ENCODE assay signal across 2 cellular contexts in genomic region chr7:26172048-26172447, GRCh38.
TF ChIP-seq lines count a peak whose summit lies in the region.

No MANE protein-coding gene starts in this region.

TF ChIP-seq in A549, 52 proteins besides CTCF, POLR2A, EP300 and RAD21:
- TF ChIP-seq RARB (CRISPR knock-in tag; IDR thresholded peaks at IDR 0.05) (no peak), MAFK (IDR thresholded peaks at IDR 0.05; ENCODE audit: partially characterized antibody) (peak; percentile 78)

TF ChIP-seq in K562, 482 proteins besides CTCF, POLR2A, EP300 and RAD21:
- TF ChIP-seq ZNF445 (CRISPR knock-in tag; IDR thresholded peaks at IDR 0.05; ENCODE audit: low read depth) = no peak
- TF ChIP-seq DNMT1 (IDR thresholded peaks at IDR 0.05) = no peak
- TF ChIP-seq FOXP1 (CRISPR knock-in tag; IDR thresholded peaks at IDR 0.05) = no peak
- no peak for TF ChIP-seq SAFB2 (IDR thresholded peaks at IDR 0.05; ENCODE audit: borderline replicate concordance, low read depth, low read length, severe bottlenecking)
- peak; percentile 40; the same call in 1 of the 2 replicates for TF ChIP-seq MAFG (tag; conservative IDR thresholded peaks at IDR 0.05)
- peak; percentile 69; the same call in 1 of the 2 replicates for TF ChIP-seq ZNF316 (IDR thresholded peaks at IDR 0.05)
- TF ChIP-seq MAFF (IDR thresholded peaks at IDR 0.05; ENCODE audit: low read length) = peak; percentile 60
- TF ChIP-seq C11orf30 (IDR thresholded peaks at IDR 0.05; ENCODE audit: low read depth) = peak; percentile 61; the same call in 1 of the 2 replicates
- no peak for TF ChIP-seq SRSF9 (IDR thresholded peaks at IDR 0.05; ENCODE audit: borderline replicate concordance, low read depth, low read length)
- no peak for TF ChIP-seq STAT6 (CRISPR knock-in tag; IDR thresholded peaks at IDR 0.05)
- TF ChIP-seq, protein P1, sequence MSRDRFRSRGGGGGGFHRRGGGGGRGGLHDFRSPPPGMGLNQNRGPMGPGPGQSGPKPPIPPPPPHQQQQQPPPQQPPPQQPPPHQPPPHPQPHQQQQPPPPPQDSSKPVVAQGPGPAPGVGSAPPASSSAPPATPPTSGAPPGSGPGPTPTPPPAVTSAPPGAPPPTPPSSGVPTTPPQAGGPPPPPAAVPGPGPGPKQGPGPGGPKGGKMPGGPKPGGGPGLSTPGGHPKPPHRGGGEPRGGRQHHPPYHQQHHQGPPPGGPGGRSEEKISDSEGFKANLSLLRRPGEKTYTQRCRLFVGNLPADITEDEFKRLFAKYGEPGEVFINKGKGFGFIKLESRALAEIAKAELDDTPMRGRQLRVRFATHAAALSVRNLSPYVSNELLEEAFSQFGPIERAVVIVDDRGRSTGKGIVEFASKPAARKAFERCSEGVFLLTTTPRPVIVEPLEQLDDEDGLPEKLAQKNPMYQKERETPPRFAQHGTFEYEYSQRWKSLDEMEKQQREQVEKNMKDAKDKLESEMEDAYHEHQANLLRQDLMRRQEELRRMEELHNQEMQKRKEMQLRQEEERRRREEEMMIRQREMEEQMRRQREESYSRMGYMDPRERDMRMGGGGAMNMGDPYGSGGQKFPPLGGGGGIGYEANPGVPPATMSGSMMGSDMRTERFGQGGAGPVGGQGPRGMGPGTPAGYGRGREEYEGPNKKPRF (IDR thresholded peaks at IDR 0.05; ENCODE audit: low read depth, low read length) = no peak
- TF ChIP-seq MAFK (IDR thresholded peaks at IDR 0.05; ENCODE audit: low read length) = peak; percentile 46; the same call in 1 of the 2 replicates
- no peak for TF ChIP-seq GTF2E2 (tag; IDR thresholded peaks at IDR 0.05)
- TF ChIP-seq ILF3 (IDR thresholded peaks at IDR 0.05; ENCODE audit: borderline replicate concordance) = no peak
- TF ChIP-seq, protein P2, sequence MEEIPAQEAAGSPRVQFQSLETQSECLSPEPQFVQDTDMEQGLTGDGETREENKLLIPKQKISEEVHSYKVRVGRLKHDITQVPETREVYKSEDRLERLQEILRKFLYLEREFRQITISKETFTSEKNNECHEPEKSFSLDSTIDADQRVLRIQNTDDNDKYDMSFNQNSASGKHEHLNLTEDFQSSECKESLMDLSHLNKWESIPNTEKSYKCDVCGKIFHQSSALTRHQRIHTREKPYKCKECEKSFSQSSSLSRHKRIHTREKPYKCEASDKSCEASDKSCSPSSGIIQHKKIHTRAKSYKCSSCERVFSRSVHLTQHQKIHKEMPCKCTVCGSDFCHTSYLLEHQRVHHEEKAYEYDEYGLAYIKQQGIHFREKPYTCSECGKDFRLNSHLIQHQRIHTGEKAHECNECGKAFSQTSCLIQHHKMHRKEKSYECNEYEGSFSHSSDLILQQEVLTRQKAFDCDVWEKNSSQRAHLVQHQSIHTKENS (CRISPR knock-in tag; IDR thresholded peaks at IDR 0.05) = no peak
TF ChIP-seq in K562: peak in this region for 5.
